Comparison of ENCODE assay signal across 16 cellular contexts in the genomic region with DNA sequence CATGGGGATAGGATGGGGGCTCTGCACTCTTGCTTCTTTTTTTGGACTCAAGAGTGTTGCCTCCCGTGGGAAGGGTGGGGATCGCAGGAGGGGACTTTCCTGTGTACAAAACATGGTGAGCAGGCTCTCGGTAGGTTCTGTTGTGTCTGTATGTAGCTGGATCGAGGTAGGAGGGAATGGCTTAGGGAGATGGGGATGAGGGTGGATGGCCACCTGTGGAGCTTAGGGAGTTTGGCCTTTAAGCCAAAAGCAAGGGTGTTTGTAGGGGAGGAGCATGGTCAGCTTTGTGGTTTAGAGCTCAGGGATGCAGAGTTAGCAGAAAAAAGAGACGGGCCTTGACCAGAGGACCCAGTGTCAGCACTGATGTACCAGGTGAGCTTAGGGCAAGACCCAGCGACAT. TPM values are rescaled to one million over a fixed set of nuclear protein-coding genes. Genes with fewer than 3 reads are reported as not detected.
DNase-seq lines count a peak whose midpoint lies in the region; ATAC-seq, FAIRE-seq and TF ChIP-seq lines count a peak whose summit lies in the region.
"Had no signal": no experiment of that assay in that cellular context is flagged by ENCODE, and none has a peak within 500 bp of the region (broad histone marks: within the 10 kb centered on the region; RNA-seq: fewer than 3 reads in every experiment).

No MANE protein-coding gene starts in this region.

- H3K36me3 ChIP-seq in HepG2 (replicated peaks in 1 of 2; ENCODE audit: control insufficient read depth in 1 of 2, insufficient read depth in 2 of 2, low read length in 2 of 2) (peaks cover 21 to 59% of the 10 kb centered on the region in 2 experiments), right lobe of liver (peaks cover 0 to 16% (median 0%) of the 10 kb centered on the region in 4 donors), aorta (ENCODE audit: control insufficient read depth in 1 of 2, insufficient read depth in 2 of 2, low read length in 1 of 2) (peaks cover 0 to 2% of the 10 kb centered on the region in 2 donors)

- H3K27me3 ChIP-seq in HepG2 (ENCODE audit: control insufficient read depth in 1 of 2, insufficient read depth in 2 of 2, low read length in 2 of 2) (no peaks in the 10 kb centered on the region), right lobe of liver (no peaks in the 10 kb centered on the region), aorta (ENCODE audit: control insufficient read depth in 1 of 2, insufficient read depth in 2 of 2, low read length in 1 of 2) (no peaks in the 10 kb centered on the region)
- H3K27me3 ChIP-seq: Peyer's patch had no signal

- no peak overlapping the region for H3K9ac ChIP-seq in HepG2 (ENCODE audit: insufficient read depth, low read depth, low read length)

- H3K36me3 Mint-ChIP-seq in central memory CD8-positive, alpha-beta T cell (ENCODE audit: insufficient read depth): peaks cover 16% of the 10 kb centered on the region
- H3K36me3 Mint-ChIP-seq in osteocyte (ENCODE audit: unreplicated experiment): peaks cover 12% of the 10 kb centered on the region
- peaks cover 16% of the 10 kb centered on the region for H3K36me3 Mint-ChIP-seq in activated CD8-positive, alpha-beta memory T cell treated with anti-CD3 and anti-CD28 coated beads, Interleukin-2, amount 10 ng/mL, durations not matched to agents 7 days and 5 days

- H4K20me1 ChIP-seq in HepG2 (ENCODE audit: insufficient read depth, low read length): peaks cover 51% of the 10 kb centered on the region

- no peak overlapping the region for H2AFZ ChIP-seq in HepG2 (ENCODE audit: low read length)

- no peak overlapping the region for H3K27ac ChIP-seq in HepG2 (ENCODE audit: extremely low read length, insufficient read depth, low read length)
- H3K27ac ChIP-seq in right lobe of liver: no peak overlapping the region
- peak overlapping the region; percentile 79 to 94 for H3K27ac ChIP-seq in aorta (ENCODE audit: low read depth in 1 of 2, low read length in 2 of 2)

- TF ChIP-seq CTCF in HepG2 (CRISPR knock-in tag; IDR thresholded peaks at IDR 0.05) (no peak), right lobe of liver (IDR thresholded peaks at IDR 0.05) (no peak), osteocyte (IDR thresholded peaks at IDR 0.05) (no peak)

- CTCF ChIA-PET in HepG2 (lab: Yijun Ruan, JAX; ENCODE audit: low intra/inter-chr PET ratio, low total read pairs): no interaction called here
- CTCF ChIA-PET in activated CD8-positive, alpha-beta memory T cell treated with anti-CD3 and anti-CD28 coated beads, Interleukin-2, amount 10 ng/mL, durations not matched to agents 7 days and 5 days (lab: Charles Lee): interaction anchor here (0.6 to 7.6 kb wide), 3 partner anchors 22 to 160 kb away, joined by 3 to 71 read pairs (median 7); no protein-coding TSS in a partner anchor

- H3K4me2 ChIP-seq in HepG2 (ENCODE audit: low read depth, low read length): no peak overlapping the region

- TF ChIP-seq POLR2A in HepG2 (IDR thresholded peaks at IDR 0.05; ENCODE audit: insufficient read depth in 1 of 2, low read depth in 2 of 2, low read length in 2 of 2) (no peak), right lobe of liver (IDR thresholded peaks at IDR 0.05) (no peak)

- WGBS in HepG2 (ENCODE audit: low lambda C conversion rate): 97% methylated on average over 6 of the region's 6 CpGs
- WGBS in right lobe of liver (ENCODE audit: insufficient coverage, low coverage, low lambda C conversion rate, missing lambda C conversion rate): 87% methylated on average over 5 of the region's 6 CpGs
- WGBS in aorta, 2 donors: 87 to 88% methylated on average over 6 of the region's 6 CpGs

- peaks cover 23% of the 10 kb centered on the region for H3K4me1 Mint-ChIP-seq in central memory CD8-positive, alpha-beta T cell
- H3K4me1 Mint-ChIP-seq in osteocyte (ENCODE audit: unreplicated experiment): peaks cover 38% of the 10 kb centered on the region
- peaks cover 14% of the 10 kb centered on the region for H3K4me1 Mint-ChIP-seq in activated CD8-positive, alpha-beta memory T cell treated with anti-CD3 and anti-CD28 coated beads, Interleukin-2, amount 10 ng/mL, durations not matched to agents 7 days and 5 days

- H3K9me3 ChIP-seq in HepG2 (ENCODE audit: low read length) (no peaks in the 10 kb centered on the region), right lobe of liver (no peaks in the 10 kb centered on the region), aorta (ENCODE audit: control insufficient read depth, low read length) (no peaks in the 10 kb centered on the region)
- H3K9me3 ChIP-seq: Peyer's patch had no signal

- no peak for DNase-seq in HepG2 (ENCODE audit: low spot score)
- DNase-seq in right lobe of liver: no peak
- DNase-seq in central memory CD8-positive, alpha-beta T cell (ENCODE audit: low spot score in 2 of 2): no peak
- no peak for DNase-seq in osteocyte (ENCODE audit: extremely low spot score, unreplicated experiment)
- DNase-seq in aorta: no peak
- no peak for DNase-seq in activated CD8-positive, alpha-beta memory T cell treated with anti-CD3 and anti-CD28 coated beads, Interleukin-2, amount 10 ng/mL, durations not matched to agents 7 days and 5 days
- no peak for DNase-seq in NCI-H82 (lab: John Stamatoyannopoulos, UW)
- DNase-seq: activated CD4-positive, alpha-beta memory T cell treated with anti-CD3 and anti-CD28 coated beads for 36 hours; NCI-H1092 treated with DMSO at 0.1 percent for 48 hours; Peyer's patch; stimulated activated CD4-positive, alpha-beta T cell treated with anti-CD3 and anti-CD28 coated beads, Interleukin-4, amount 100 ng/mL, for 24 hours had no signal

- no peak for FAIRE-seq in HepG2 (lab: Jason Lieb, UNC)

- H3K27ac Mint-ChIP-seq in central memory CD8-positive, alpha-beta T cell (ENCODE audit: low read depth): peak overlapping the region; percentile 50
- peak overlapping the region; percentile 68 for H3K27ac Mint-ChIP-seq in osteocyte (ENCODE audit: unreplicated experiment)
- H3K27ac Mint-ChIP-seq in activated CD8-positive, alpha-beta memory T cell treated with anti-CD3 and anti-CD28 coated beads, Interleukin-2, amount 10 ng/mL, durations not matched to agents 7 days and 5 days: no peak overlapping the region
- H3K27ac Mint-ChIP-seq: activated CD4-positive, alpha-beta memory T cell treated with anti-CD3 and anti-CD28 coated beads for 36 hours; activated T-helper 2 cell treated with anti-CD3 and anti-CD28 coated beads, Interferon-gamma antibody, Interleukin-2, Interleukin-4, amounts not matched to agents 10 μg/mL and 5 μg/mL and 100 μg/mL, durations not matched to agents 14 hours and 24 hours and 36 hours had no signal

- intact Hi-C loops in HepG2 (cut with micrococcal nuclease; ENCODE audit: unreplicated experiment): no loop called here
- intact Hi-C loops in right lobe of liver (cut with DNase I): no loop called here
- intact Hi-C loops in aorta (cut with DNase I): no loop called here

- in situ Hi-C loops in HepG2 (cut with HindIII; ENCODE audit: extremely low pct_ligation_motif_present, low pct_unique_long_range_greater_than_20kb): no loop called here

- no peak overlapping the region for H3K4me3 ChIP-seq in HepG2 (replicated peaks in 1 of 3; ENCODE audit: insufficient read depth in 1 of 3, low read depth in 2 of 3, low read length in 3 of 3)
- H3K4me3 ChIP-seq in right lobe of liver: no peak overlapping the region
- H3K4me3 ChIP-seq in aorta (ENCODE audit: low read length in 2 of 2): no peak overlapping the region
- H3K4me3 ChIP-seq: Peyer's patch had no signal

- H3K79me2 ChIP-seq in HepG2 (ENCODE audit: insufficient read depth, low read length): peaks cover 78% of the 10 kb centered on the region

- TF ChIP-seq RAD21 in HepG2 (CRISPR knock-in tag; IDR thresholded peaks at IDR 0.05): no peak

- POLR2A ChIA-PET in HepG2 (lab: Yijun Ruan, JAX): interaction anchor here (1.3 kb wide), 1 partner anchor 16 kb away, joined by 4 read pairs; no protein-coding TSS in a partner anchor

- no peaks in the 10 kb centered on the region for H3K27me3 Mint-ChIP-seq in central memory CD8-positive, alpha-beta T cell
- H3K27me3 Mint-ChIP-seq in osteocyte (ENCODE audit: unreplicated experiment): no peaks in the 10 kb centered on the region
- no peaks in the 10 kb centered on the region for H3K27me3 Mint-ChIP-seq in activated CD8-positive, alpha-beta memory T cell treated with anti-CD3 and anti-CD28 coated beads, Interleukin-2, amount 10 ng/mL, durations not matched to agents 7 days and 5 days
- H3K27me3 Mint-ChIP-seq: activated CD4-positive, alpha-beta memory T cell treated with anti-CD3 and anti-CD28 coated beads for 36 hours; brain had no signal

- no peak for ATAC-seq in HepG2
- ATAC-seq in right lobe of liver: no peak
- no peak for ATAC-seq in central memory CD8-positive, alpha-beta T cell (replicated peaks; ENCODE audit: extremely low read depth, poor library complexity, severe bottlenecking)
- no peak for ATAC-seq in aorta (ENCODE audit: low FRiP score)
- ATAC-seq in GM21528 (IDR thresholded peaks at IDR 0.05; ENCODE audit: low FRiP score, unreplicated experiment): no peak
- no peak for ATAC-seq in activated CD8-positive, alpha-beta memory T cell treated with anti-CD3 and anti-CD28 coated beads, Interleukin-2, amount 10 ng/mL, durations not matched to agents 7 days and 5 days
- ATAC-seq: sciatic nerve had no signal

- H3K9me3 Mint-ChIP-seq in central memory CD8-positive, alpha-beta T cell: no peaks in the 10 kb centered on the region
- no peaks in the 10 kb centered on the region for H3K9me3 Mint-ChIP-seq in osteocyte (ENCODE audit: unreplicated experiment)
- no peaks in the 10 kb centered on the region for H3K9me3 Mint-ChIP-seq in activated CD8-positive, alpha-beta memory T cell treated with anti-CD3 and anti-CD28 coated beads, Interleukin-2, amount 10 ng/mL, durations not matched to agents 7 days and 5 days (ENCODE audit: low read depth)
- H3K9me3 Mint-ChIP-seq: activated CD4-positive, alpha-beta memory T cell treated with anti-CD3 and anti-CD28 coated beads for 36 hours; activated T-helper 2 cell treated with anti-CD3 and anti-CD28 coated beads, Interferon-gamma antibody, Interleukin-2, Interleukin-4, amounts not matched to agents 10 μg/mL and 5 μg/mL and 100 μg/mL, durations not matched to agents 14 hours and 24 hours and 36 hours; brain had no signal

- BruUV-seq in HepG2 (replicated peaks; lab: Mats Ljungman, UMichigan): no TSS peak

- no peak for TF ChIP-seq EP300 in HepG2 (IDR thresholded peaks at IDR 0.05; ENCODE audit: low read depth in 2 of 2, low read length in 2 of 2)
- TF ChIP-seq EP300 in HepG2 (CRISPR knock-in tag; IDR thresholded peaks at IDR 0.05; ENCODE audit: borderline replicate concordance): no peak

- H3K4me1 ChIP-seq in HepG2 (ENCODE audit: insufficient read depth, low read length) (peaks cover 26% of the 10 kb centered on the region), right lobe of liver (peaks cover 0 to 20% (median 13%) of the 10 kb centered on the region in 4 donors), aorta (ENCODE audit: control insufficient read depth in 1 of 2, insufficient read depth in 2 of 2, low read length in 2 of 2) (peaks cover 4 to 7% of the 10 kb centered on the region in 2 donors)

- H3K4me3 Mint-ChIP-seq in central memory CD8-positive, alpha-beta T cell: no peak overlapping the region
- no peak overlapping the region for H3K4me3 Mint-ChIP-seq in osteocyte (ENCODE audit: unreplicated experiment)
- no peak overlapping the region for H3K4me3 Mint-ChIP-seq in activated CD8-positive, alpha-beta memory T cell treated with anti-CD3 and anti-CD28 coated beads, Interleukin-2, amount 10 ng/mL, durations not matched to agents 7 days and 5 days
- H3K4me3 Mint-ChIP-seq: activated CD4-positive, alpha-beta memory T cell treated with anti-CD3 and anti-CD28 coated beads for 36 hours; brain had no signal

RNA-seq across cellular contexts. Expression of a gene that starts 11.0 kb away (rescaled TPM):
- total RNA-seq in HepG2 (2016; rRNA removed; fragmentation: Illumina TruSeq; extraction: Trizol) (53.4 and 59.1 TPM in 2 replicates), right lobe of liver (10 to 100 TPM; 16.2 to 25.4 (median 19.5) TPM), osteocyte (68.2 and 75.4 TPM in 2 replicates), aorta (10 to 100 TPM; 46.9 to 53.2 TPM)
- 3.4 and 6.4 TPM in 2 replicates for total RNA-seq in HepG2 (2016; cell fraction: cytosol; rRNA removed; fragmentation: Illumina TruSeq; extraction: Trizol; ENCODE audit: low read depth)
- 49.7 and 63.5 TPM in 2 replicates for total RNA-seq in HepG2 (2016; cell fraction: insoluble cytoplasmic fraction; rRNA removed; fragmentation: Illumina TruSeq; extraction: Trizol)
- total RNA-seq in HepG2 (2016; cell fraction: membrane; rRNA removed; fragmentation: Illumina TruSeq; extraction: Trizol): 14.5 and 17.3 TPM in 2 replicates
- total RNA-seq in HepG2 (2016; cell fraction: nucleus; rRNA removed; fragmentation: Illumina TruSeq; extraction: Trizol): 56.7 and 57.8 TPM in 2 replicates
- polyA plus RNA-seq in HepG2 (2011; rRNA removed) (51.4 and 65.8 TPM in 2 replicates), aorta (10 to 100 TPM; 14.4 to 66.4 TPM)
- 31.1 and 42.0 TPM in 2 replicates for polyA plus RNA-seq in HepG2 (2011; cell fraction: cytosol; rRNA removed)
- polyA plus RNA-seq in HepG2 (2011; cell fraction: nucleus; rRNA removed): 315 and 402 TPM in 2 replicates
- 35.8 and 45.8 TPM in 2 replicates for polyA plus RNA-seq in HepG2 (2012)
- polyA plus RNA-seq in HepG2 (2016; cell fraction: cytosol; fragmentation: Illumina TruSeq; extraction: Trizol; ENCODE audit: low read depth): 3.8 and 5.4 TPM in 2 replicates
- 41.9 and 50.8 TPM in 2 replicates for polyA plus RNA-seq in HepG2 (2016; cell fraction: insoluble cytoplasmic fraction; fragmentation: Illumina TruSeq; extraction: Trizol; ENCODE audit: low read depth)
- 4.5 and 8.2 TPM in 2 replicates for polyA plus RNA-seq in HepG2 (2016; cell fraction: membrane; fragmentation: Illumina TruSeq; extraction: Trizol; ENCODE audit: low read depth)
- polyA plus RNA-seq in HepG2 (2016; cell fraction: nucleus; fragmentation: Illumina TruSeq; extraction: Trizol; ENCODE audit: insufficient read depth, low read depth): 159 and 172 TPM in 2 replicates
- polyA minus RNA-seq in HepG2 (2011; rRNA and poly(A)+ RNA removed; ENCODE audit: low replicate concordance): 150 and 170 TPM in 2 replicates
- 37.8 and 44.5 TPM in 2 replicates for polyA minus RNA-seq in HepG2 (2011; cell fraction: cytosol; rRNA and poly(A)+ RNA removed)
- 61.0 and 65.3 TPM in 2 replicates for polyA minus RNA-seq in HepG2 (2011; cell fraction: nucleus; rRNA and poly(A)+ RNA removed)
- total RNA-seq in activated CD8-positive, alpha-beta memory T cell treated with anti-CD3 and anti-CD28 coated beads, Interleukin-2, amount 10 ng/mL, durations not matched to agents 7 days and 5 days: 100 to 1,000 TPM; 122 to 124 TPM

RNA-seq across cellular contexts. Expression of a gene that starts 14.4 kb away (rescaled TPM):
- total RNA-seq in HepG2 (2016; rRNA removed; fragmentation: Illumina TruSeq; extraction: Trizol) (24.8 and 43.3 TPM in 2 replicates), right lobe of liver (10 to 100 TPM; 12.2 to 21.1 (median 18.2) TPM), osteocyte (46.3 and 51.2 TPM in 2 replicates), aorta (10 to 100 TPM; 39.8 to 57.9 TPM)
- total RNA-seq in HepG2 (2016; cell fraction: cytosol; rRNA removed; fragmentation: Illumina TruSeq; extraction: Trizol; ENCODE audit: low read depth): 11.2 and 11.7 TPM in 2 replicates
- 22.8 and 43.9 TPM in 2 replicates for total RNA-seq in HepG2 (2016; cell fraction: insoluble cytoplasmic fraction; rRNA removed; fragmentation: Illumina TruSeq; extraction: Trizol)
- 7.4 and 8.2 TPM in 2 replicates for total RNA-seq in HepG2 (2016; cell fraction: membrane; rRNA removed; fragmentation: Illumina TruSeq; extraction: Trizol)
- total RNA-seq in HepG2 (2016; cell fraction: nucleus; rRNA removed; fragmentation: Illumina TruSeq; extraction: Trizol): 43.8 and 49.8 TPM in 2 replicates
- polyA plus RNA-seq in HepG2 (2011; rRNA removed) (40.9 and 51.3 TPM in 2 replicates), aorta (100 to 1,000 TPM in 1 of 2 donors, 10 to 100 TPM in 1; 28.3 to 168 TPM)
- polyA plus RNA-seq in HepG2 (2011; cell fraction: cytosol; rRNA removed): 17.4 and 28.9 TPM in 2 replicates
- polyA plus RNA-seq in HepG2 (2011; cell fraction: nucleus; rRNA removed): 414 and 516 TPM in 2 replicates
- polyA plus RNA-seq in HepG2 (2012): 22.1 and 28.1 TPM in 2 replicates
- 3.3 and 4.0 TPM in 2 replicates for polyA plus RNA-seq in HepG2 (2016; cell fraction: cytosol; fragmentation: Illumina TruSeq; extraction: Trizol; ENCODE audit: low read depth)
- polyA plus RNA-seq in HepG2 (2016; cell fraction: insoluble cytoplasmic fraction; fragmentation: Illumina TruSeq; extraction: Trizol; ENCODE audit: low read depth): 22.0 and 24.2 TPM in 2 replicates
- polyA plus RNA-seq in HepG2 (2016; cell fraction: membrane; fragmentation: Illumina TruSeq; extraction: Trizol; ENCODE audit: low read depth): 4.4 and 6.6 TPM in 2 replicates
- 153 and 170 TPM in 2 replicates for polyA plus RNA-seq in HepG2 (2016; cell fraction: nucleus; fragmentation: Illumina TruSeq; extraction: Trizol; ENCODE audit: insufficient read depth, low read depth)
- polyA minus RNA-seq in HepG2 (2011; rRNA and poly(A)+ RNA removed; ENCODE audit: low replicate concordance): 38.6 and 47.8 TPM in 2 replicates
- polyA minus RNA-seq in HepG2 (2011; cell fraction: cytosol; rRNA and poly(A)+ RNA removed): 8.8 and 11.4 TPM in 2 replicates
- polyA minus RNA-seq in HepG2 (2011; cell fraction: nucleus; rRNA and poly(A)+ RNA removed): 35.9 and 44.5 TPM in 2 replicates
- total RNA-seq in activated CD8-positive, alpha-beta memory T cell treated with anti-CD3 and anti-CD28 coated beads, Interleukin-2, amount 10 ng/mL, durations not matched to agents 7 days and 5 days: 10 to 100 TPM; 61.8 to 69.3 TPM

RNA-seq across cellular contexts. Expression of a gene that starts 15.1 kb away (rescaled TPM):
- total RNA-seq in HepG2 (2016; rRNA removed; fragmentation: Illumina TruSeq; extraction: Trizol): 214 and 224 TPM in 2 replicates
- total RNA-seq in HepG2 (2016; cell fraction: cytosol; rRNA removed; fragmentation: Illumina TruSeq; extraction: Trizol; ENCODE audit: low read depth): 79.7 and 100.0 TPM in 2 replicates
- total RNA-seq in HepG2 (2016; cell fraction: insoluble cytoplasmic fraction; rRNA removed; fragmentation: Illumina TruSeq; extraction: Trizol): 209 and 229 TPM in 2 replicates
- 120 and 150 TPM in 2 replicates for total RNA-seq in HepG2 (2016; cell fraction: membrane; rRNA removed; fragmentation: Illumina TruSeq; extraction: Trizol)
- total RNA-seq in HepG2 (2016; cell fraction: nucleus; rRNA removed; fragmentation: Illumina TruSeq; extraction: Trizol): 79.9 and 90.1 TPM in 2 replicates
- 168 and 198 TPM in 2 replicates for polyA plus RNA-seq in HepG2 (2011; rRNA removed)
- 212 and 299 TPM in 2 replicates for polyA plus RNA-seq in HepG2 (2011; cell fraction: cytosol; rRNA removed)
- polyA plus RNA-seq in HepG2 (2011; cell fraction: nucleus; rRNA removed): 132 and 146 TPM in 2 replicates
- polyA plus RNA-seq in HepG2 (2012): 140 and 216 TPM in 2 replicates
- 108 and 138 TPM in 2 replicates for polyA plus RNA-seq in HepG2 (2016; cell fraction: cytosol; fragmentation: Illumina TruSeq; extraction: Trizol; ENCODE audit: low read depth)
- polyA plus RNA-seq in HepG2 (2016; cell fraction: insoluble cytoplasmic fraction; fragmentation: Illumina TruSeq; extraction: Trizol; ENCODE audit: low read depth): 277 and 305 TPM in 2 replicates
- polyA plus RNA-seq in HepG2 (2016; cell fraction: membrane; fragmentation: Illumina TruSeq; extraction: Trizol; ENCODE audit: low read depth): 139 and 154 TPM in 2 replicates
- polyA plus RNA-seq in HepG2 (2016; cell fraction: nucleus; fragmentation: Illumina TruSeq; extraction: Trizol; ENCODE audit: insufficient read depth, low read depth): 173 and 182 TPM in 2 replicates
- polyA minus RNA-seq in HepG2 (2011; rRNA and poly(A)+ RNA removed; ENCODE audit: low replicate concordance): 366 and 394 TPM in 2 replicates
- 157 and 165 TPM in 2 replicates for polyA minus RNA-seq in HepG2 (2011; cell fraction: cytosol; rRNA and poly(A)+ RNA removed)
- polyA minus RNA-seq in HepG2 (2011; cell fraction: nucleus; rRNA and poly(A)+ RNA removed): 60.0 and 81.7 TPM in 2 replicates
- 10 to 100 TPM; 23.4 to 67.8 (median 33.9) TPM for total RNA-seq in right lobe of liver
- 121 and 125 TPM in 2 replicates for total RNA-seq in osteocyte
- total RNA-seq in aorta: 10 to 100 TPM; 80.7 to 88.2 TPM
- 100 to 1,000 TPM in 1 of 2 donors, 10 to 100 TPM in 1; 95.4 to 130 TPM for polyA plus RNA-seq in aorta
- total RNA-seq in activated CD8-positive, alpha-beta memory T cell treated with anti-CD3 and anti-CD28 coated beads, Interleukin-2, amount 10 ng/mL, durations not matched to agents 7 days and 5 days: 100 to 1,000 TPM; 114 to 137 TPM

RNA-seq across cellular contexts. Expression of a gene that starts 19.8 kb away (rescaled TPM):
- total RNA-seq in HepG2 (2016; rRNA removed; fragmentation: Illumina TruSeq; extraction: Trizol) (53.4 and 53.8 TPM in 2 replicates), right lobe of liver (10 to 100 TPM in 4 of 6 experiments, 1 to 10 TPM in 2; 8.9 to 23.9 (median 11.7) TPM), osteocyte (29.5 and 30.0 TPM in 2 replicates), aorta (10 to 100 TPM; 21.5 to 24.7 TPM)
- 48.1 and 65.0 TPM in 2 replicates for total RNA-seq in HepG2 (2016; cell fraction: cytosol; rRNA removed; fragmentation: Illumina TruSeq; extraction: Trizol; ENCODE audit: low read depth)
- 54.0 and 55.5 TPM in 2 replicates for total RNA-seq in HepG2 (2016; cell fraction: insoluble cytoplasmic fraction; rRNA removed; fragmentation: Illumina TruSeq; extraction: Trizol)
- 91.2 and 112 TPM in 2 replicates for total RNA-seq in HepG2 (2016; cell fraction: membrane; rRNA removed; fragmentation: Illumina TruSeq; extraction: Trizol)
- total RNA-seq in HepG2 (2016; cell fraction: nucleus; rRNA removed; fragmentation: Illumina TruSeq; extraction: Trizol): 18.7 and 22.3 TPM in 2 replicates
- polyA plus RNA-seq in HepG2 (2011; rRNA removed) (44.2 and 45.5 TPM in 2 replicates), aorta (10 to 100 TPM; 18.0 to 18.6 TPM)
- 45.9 and 53.3 TPM in 2 replicates for polyA plus RNA-seq in HepG2 (2011; cell fraction: cytosol; rRNA removed)
- polyA plus RNA-seq in HepG2 (2011; cell fraction: nucleus; rRNA removed): 22.1 and 23.2 TPM in 2 replicates
- 25.9 and 34.6 TPM in 2 replicates for polyA plus RNA-seq in HepG2 (2012)
- polyA plus RNA-seq in HepG2 (2016; cell fraction: cytosol; fragmentation: Illumina TruSeq; extraction: Trizol; ENCODE audit: low read depth): 42.2 and 59.3 TPM in 2 replicates
- 50.1 and 54.2 TPM in 2 replicates for polyA plus RNA-seq in HepG2 (2016; cell fraction: insoluble cytoplasmic fraction; fragmentation: Illumina TruSeq; extraction: Trizol; ENCODE audit: low read depth)
- polyA plus RNA-seq in HepG2 (2016; cell fraction: membrane; fragmentation: Illumina TruSeq; extraction: Trizol; ENCODE audit: low read depth): 66.6 and 83.2 TPM in 2 replicates
- polyA plus RNA-seq in HepG2 (2016; cell fraction: nucleus; fragmentation: Illumina TruSeq; extraction: Trizol; ENCODE audit: insufficient read depth, low read depth): 28.8 and 33.3 TPM in 2 replicates
- 45.1 and 58.5 TPM in 2 replicates for polyA minus RNA-seq in HepG2 (2011; rRNA and poly(A)+ RNA removed; ENCODE audit: low replicate concordance)
- polyA minus RNA-seq in HepG2 (2011; cell fraction: cytosol; rRNA and poly(A)+ RNA removed): 26.7 and 28.4 TPM in 2 replicates
- polyA minus RNA-seq in HepG2 (2011; cell fraction: nucleus; rRNA and poly(A)+ RNA removed): 8.2 and 9.8 TPM in 2 replicates
- 10 to 100 TPM; 47.9 to 52.7 TPM for total RNA-seq in activated CD8-positive, alpha-beta memory T cell treated with anti-CD3 and anti-CD28 coated beads, Interleukin-2, amount 10 ng/mL, durations not matched to agents 7 days and 5 days

RNA-seq across cellular contexts. Expression of a gene that starts 22.8 kb away (rescaled TPM):
- total RNA-seq in HepG2 (2016; rRNA removed; fragmentation: Illumina TruSeq; extraction: Trizol): 0.53 TPM in 1 of 2 replicates, not detected in the other
- total RNA-seq in HepG2 (2016; cell fraction: cytosol; rRNA removed; fragmentation: Illumina TruSeq; extraction: Trizol; ENCODE audit: low read depth): not detected in 2 replicates
- 0.24 TPM in 1 of 2 replicates, not detected in the other for total RNA-seq in HepG2 (2016; cell fraction: insoluble cytoplasmic fraction; rRNA removed; fragmentation: Illumina TruSeq; extraction: Trizol)
- total RNA-seq in HepG2 (2016; cell fraction: membrane; rRNA removed; fragmentation: Illumina TruSeq; extraction: Trizol): 0.38 TPM in 1 of 2 replicates, not detected in the other
- not detected in 2 replicates for total RNA-seq in HepG2 (2016; cell fraction: nucleus; rRNA removed; fragmentation: Illumina TruSeq; extraction: Trizol)
- 1.2 and 1.3 TPM in 2 replicates for polyA plus RNA-seq in HepG2 (2011; rRNA removed)
- polyA plus RNA-seq in HepG2 (2011; cell fraction: cytosol; rRNA removed): 0.33 and 0.93 TPM in 2 replicates
- 11.7 and 16.3 TPM in 2 replicates for polyA plus RNA-seq in HepG2 (2011; cell fraction: nucleus; rRNA removed)
- 0.90 and 2.0 TPM in 2 replicates for polyA plus RNA-seq in HepG2 (2012)
- 0.19 TPM in 1 of 2 replicates, not detected in the other for polyA plus RNA-seq in HepG2 (2016; cell fraction: cytosol; fragmentation: Illumina TruSeq; extraction: Trizol; ENCODE audit: low read depth)
- polyA plus RNA-seq in HepG2 (2016; cell fraction: insoluble cytoplasmic fraction; fragmentation: Illumina TruSeq; extraction: Trizol; ENCODE audit: low read depth): not detected in 2 replicates
- not detected in 2 replicates for polyA plus RNA-seq in HepG2 (2016; cell fraction: membrane; fragmentation: Illumina TruSeq; extraction: Trizol; ENCODE audit: low read depth)
- polyA plus RNA-seq in HepG2 (2016; cell fraction: nucleus; fragmentation: Illumina TruSeq; extraction: Trizol; ENCODE audit: insufficient read depth, low read depth): 1.4 and 1.9 TPM in 2 replicates
- polyA minus RNA-seq in HepG2 (2011; rRNA and poly(A)+ RNA removed; ENCODE audit: low replicate concordance): 0.86 TPM in 1 of 2 replicates, not detected in the other
- not detected in 2 replicates for polyA minus RNA-seq in HepG2 (2011; cell fraction: cytosol; rRNA and poly(A)+ RNA removed)
- polyA minus RNA-seq in HepG2 (2011; cell fraction: nucleus; rRNA and poly(A)+ RNA removed): not detected in 2 replicates
- total RNA-seq in right lobe of liver: under 1 TPM in 1 of 6 experiments, not detected in 5; 0.84 TPM
- 1.4 and 1.5 TPM in 2 replicates for total RNA-seq in osteocyte
- total RNA-seq in aorta: 1 to 10 TPM in 1 of 2 donors, not detected in 1; 2.1 TPM
- 1 to 10 TPM; 1.5 to 3.2 TPM for polyA plus RNA-seq in aorta
- under 1 TPM; 0.45 to 0.99 TPM for total RNA-seq in activated CD8-positive, alpha-beta memory T cell treated with anti-CD3 and anti-CD28 coated beads, Interleukin-2, amount 10 ng/mL, durations not matched to agents 7 days and 5 days
- total RNA-seq: activated T-helper 2 cell treated with anti-CD3 and anti-CD28 coated beads, Interferon-gamma antibody, Interleukin-2, Interleukin-4, amounts not matched to agents 10 μg/mL and 5 μg/mL and 100 μg/mL, durations not matched to agents 14 hours and 24 hours and 36 hours had no signal
- polyA plus RNA-seq: neural cell had no signal

Comparison
In these comparisons a context has a peak if more than half of its experiments do, and no peak if none do; other contexts are left out.
1. H3K27ac ChIP-seq: peak in aorta (2 of 2); none in HepG2 (single experiment) and right lobe of liver (0 of 3).